In the genomic region with DNA sequence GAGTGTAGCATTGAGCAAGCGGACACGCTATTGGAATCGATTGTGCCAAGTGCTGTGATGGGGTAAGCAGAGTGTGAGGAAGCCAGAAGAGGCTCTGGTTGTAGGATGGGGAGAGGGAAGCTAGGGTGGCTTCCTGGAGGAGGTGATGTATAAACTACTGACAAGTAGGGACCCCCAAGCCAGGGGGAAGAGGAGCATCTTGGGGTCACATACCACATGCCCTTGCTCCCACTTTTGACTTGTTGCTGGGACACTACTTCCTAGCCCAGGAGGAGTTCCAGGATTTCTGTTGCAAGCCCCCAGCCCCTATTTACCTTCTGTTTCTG, we compare ENCODE assay signal across 28 cellular contexts. TPM values are rescaled to one million over a fixed set of nuclear protein-coding genes. Genes with fewer than 3 reads are reported as not detected.
DNase-seq lines count a peak whose midpoint lies in the region; ATAC-seq, FAIRE-seq and TF ChIP-seq lines count a peak whose summit lies in the region.
"Had no signal": no experiment of that assay in that cellular context is flagged by ENCODE, and none has a peak within 500 bp of the region (broad histone marks: within the 10 kb centered on the region; RNA-seq: fewer than 3 reads in every experiment).

No MANE protein-coding gene starts in this region.

- no peak for FAIRE-seq in HepG2 (lab: Jason Lieb, UNC)
- FAIRE-seq: endothelial cell of umbilical vein, HTR-8/SVneo had no signal

- intact Hi-C loops in Calu3 (cut with micrococcal nuclease; ENCODE audit: unreplicated experiment): no loop called here
- intact Hi-C loops in PC-3 (cut with micrococcal nuclease): loop anchor here (2.0 kb wide), 1 partner anchor 30 kb away; no protein-coding TSS in a partner anchor
- intact Hi-C loops in esophagus squamous epithelium (cut with DNase I): no loop called here
- intact Hi-C loops in HepG2 (cut with micrococcal nuclease; ENCODE audit: unreplicated experiment): no loop called here

- H3K4me1 ChIP-seq in PC-3 (ENCODE audit: insufficient read depth, low read length): peaks cover 19% of the 10 kb centered on the region
- H3K4me1 ChIP-seq in esophagus squamous epithelium: peaks cover 13 to 30% (median 15%) of the 10 kb centered on the region in 3 donors
- H3K4me1 ChIP-seq in HepG2 (ENCODE audit: insufficient read depth, low read length): no peaks in the 10 kb centered on the region
- no peaks in the 10 kb centered on the region for H3K4me1 ChIP-seq in Peyer's patch
- H3K4me1 ChIP-seq: BLaER1 treated with 17β-estradiol and CSF1 and Interleukin-3, amounts not matched to agents 10 nM and 100 nM; spleen had no signal

- H3K4me3 Mint-ChIP-seq in Calu3 (ENCODE audit: low read depth, unreplicated experiment) (peak overlapping the region; percentile 39), neural crest cell (no peak overlapping the region)
- H3K4me3 Mint-ChIP-seq: activated CD8-positive, alpha-beta T cell treated with anti-CD3 and anti-CD28 coated beads, Interleukin-2, amount 10 ng/mL, durations not matched to agents 7 days and 5 days; memory B cell had no signal

- H3K27me3 Mint-ChIP-seq in Calu3 (ENCODE audit: unreplicated experiment) (no peaks in the 10 kb centered on the region), neural crest cell (ENCODE audit: low read depth) (no peaks in the 10 kb centered on the region)
- H3K27me3 Mint-ChIP-seq: type B pancreatic cell had no signal

- POLR2A ChIA-PET in PC-3 (lab: Charles Lee; ENCODE audit: unreplicated experiment) (interaction anchor here (0.6 kb wide), 1 partner anchor 277 kb away, joined by 3 read pairs; no protein-coding TSS in a partner anchor), HepG2 (lab: Yijun Ruan, JAX) (no interaction called here)

- no peak for DNase-seq in Calu3
- no peak for DNase-seq in PC-3
- no peak for DNase-seq in esophagus squamous epithelium (lab: John Stamatoyannopoulos, UW)
- no peak for DNase-seq in neural crest cell (ENCODE audit: low read depth, low spot score)
- DNase-seq in HepG2 (ENCODE audit: low spot score): no peak
- no peak for DNase-seq in Peyer's patch
- DNase-seq: activated CD4-positive, alpha-beta T cell treated with anti-CD3 and anti-CD28 coated beads for 1 hour; activated CD8-positive, alpha-beta T cell treated with anti-CD3 and anti-CD28 coated beads, Interleukin-2, amount 10 ng/mL, durations not matched to agents 7 days and 5 days; activated effector memory CD4-positive, alpha-beta T cell treated with Interleukin-2 at 50 U/mL for 16 hours; GDM1; KG1; left colon; naive B cell; NCI-H1417 treated with DMSO at 0.1 percent for 48 hours; NCI-H2081; NCI-H69; RPMI8226; spleen; substantia nigra had no signal

- no peaks in the 10 kb centered on the region for H3K9me2 ChIP-seq in PC-3 (replicated peaks; ENCODE audit: low read length)

- H3K27ac Mint-ChIP-seq in Calu3 (ENCODE audit: unreplicated experiment) (peak overlapping the region; percentile 74), neural crest cell (ENCODE audit: unreplicated experiment) (peak overlapping the region; percentile 51)
- H3K27ac Mint-ChIP-seq: activated CD8-positive, alpha-beta T cell treated with anti-CD3 and anti-CD28 coated beads, Interleukin-2, amount 10 ng/mL, durations not matched to agents 7 days and 5 days; memory B cell; naive B cell had no signal

- H3K36me3 Mint-ChIP-seq in Calu3 (ENCODE audit: insufficient read depth, unreplicated experiment): peaks cover 13% of the 10 kb centered on the region
- H3K36me3 Mint-ChIP-seq in neural crest cell (ENCODE audit: low read depth): no peaks in the 10 kb centered on the region
- H3K36me3 Mint-ChIP-seq: memory B cell, naive B cell, type B pancreatic cell had no signal

- no peak for TF ChIP-seq POLR2A in esophagus squamous epithelium (IDR thresholded peaks at IDR 0.05)
- no peak for TF ChIP-seq POLR2A in HepG2 (IDR thresholded peaks at IDR 0.05; ENCODE audit: insufficient read depth in 1 of 2, low read depth in 2 of 2, low read length in 2 of 2)
- no peak for TF ChIP-seq POLR2A in Peyer's patch (IDR thresholded peaks at IDR 0.05)

- no peaks in the 10 kb centered on the region for H3K36me3 ChIP-seq in PC-3 (ENCODE audit: low read depth, low read length)
- no peaks in the 10 kb centered on the region for H3K36me3 ChIP-seq in esophagus squamous epithelium
- H3K36me3 ChIP-seq in HepG2 (replicated peaks in 1 of 2; ENCODE audit: control insufficient read depth in 1 of 2, insufficient read depth in 2 of 2, low read length in 2 of 2): no peaks in the 10 kb centered on the region
- H3K36me3 ChIP-seq in Peyer's patch: no peaks in the 10 kb centered on the region
- H3K36me3 ChIP-seq: BLaER1 treated with 17β-estradiol and CSF1 and Interleukin-3, amounts not matched to agents 10 nM and 100 nM; spleen had no signal

- in situ Hi-C loops in HepG2 (cut with HindIII; ENCODE audit: extremely low pct_ligation_motif_present, low pct_unique_long_range_greater_than_20kb): no loop called here

- CTCF ChIA-PET in Calu3 (lab: Charles Lee): interaction anchor here (0.6 to 0.9 kb wide), 2 partner anchors 11 to 33 kb away, joined by 3 to 5 read pairs; no protein-coding TSS in a partner anchor
- CTCF ChIA-PET in PC-3 (lab: Charles Lee): interaction anchor here (0.5 to 1.0 kb wide), 3 partner anchors 34 to 87 kb away, joined by 3 read pairs; no protein-coding TSS in a partner anchor
- CTCF ChIA-PET in HepG2 (lab: Yijun Ruan, JAX; ENCODE audit: low intra/inter-chr PET ratio, low total read pairs): no interaction called here

- H2AFZ ChIP-seq in PC-3 (ENCODE audit: low read length) (no peak overlapping the region), HepG2 (ENCODE audit: low read length) (no peak overlapping the region)

- no peak for ATAC-seq in PC-3
- ATAC-seq in HepG2: no peak
- ATAC-seq in HG02571 (IDR thresholded peaks at IDR 0.05; ENCODE audit: unreplicated experiment): no peak
- no peak for ATAC-seq in GM19455 (IDR thresholded peaks at IDR 0.05; ENCODE audit: unreplicated experiment)
- ATAC-seq: activated CD8-positive, alpha-beta T cell treated with anti-CD3 and anti-CD28 coated beads, Interleukin-2, amount 10 ng/mL, durations not matched to agents 7 days and 5 days had no signal

- H4K20me1 ChIP-seq in PC-3 (ENCODE audit: low read length) (no peaks in the 10 kb centered on the region), HepG2 (ENCODE audit: insufficient read depth, low read length) (no peaks in the 10 kb centered on the region)
- H4K20me1 ChIP-seq: BLaER1 treated with 17β-estradiol and CSF1 and Interleukin-3, amounts not matched to agents 10 nM and 100 nM had no signal

- TF ChIP-seq RAD21 in HepG2 (CRISPR knock-in tag; IDR thresholded peaks at IDR 0.05): no peak

- no TSS peak for BruUV-seq in Calu3 (replicated peaks; lab: Mats Ljungman, UMichigan)
- no TSS peak for BruUV-seq in PC-3 (replicated peaks; lab: Mats Ljungman, UMichigan)
- BruUV-seq in HepG2 (replicated peaks; lab: Mats Ljungman, UMichigan): no TSS peak

- no peaks in the 10 kb centered on the region for H3K9me3 Mint-ChIP-seq in Calu3 (ENCODE audit: low read depth, unreplicated experiment)
- no peaks in the 10 kb centered on the region for H3K9me3 Mint-ChIP-seq in neural crest cell
- H3K9me3 Mint-ChIP-seq: memory B cell, naive B cell had no signal

- no peaks in the 10 kb centered on the region for H3F3A ChIP-seq in PC-3 (ENCODE audit: low read length, unreplicated experiment)

- H3K27ac ChIP-seq in PC-3 (ENCODE audit: low read length) (peak overlapping the region; percentile 55), esophagus squamous epithelium (peak overlapping the region; percentile 34 to 80 (median 53)), HepG2 (ENCODE audit: extremely low read length, insufficient read depth, low read length) (no peak overlapping the region), Peyer's patch (no peak overlapping the region)
- H3K27ac ChIP-seq: BLaER1 treated with 17β-estradiol and CSF1 and Interleukin-3, amounts not matched to agents 10 nM and 100 nM; SK-N-MC; spleen had no signal

- H3K4me2 ChIP-seq in PC-3 (ENCODE audit: low read length) (peak overlapping the region; percentile 48), HepG2 (ENCODE audit: low read depth, low read length) (no peak overlapping the region)
- H3K4me2 ChIP-seq: BLaER1 treated with 17β-estradiol and CSF1 and Interleukin-3, amounts not matched to agents 10 nM and 100 nM had no signal

- no peak overlapping the region for H3K9ac ChIP-seq in PC-3 (ENCODE audit: low read length)
- H3K9ac ChIP-seq in HepG2 (ENCODE audit: insufficient read depth, low read depth, low read length): no peak overlapping the region
- H3K9ac ChIP-seq: BLaER1 treated with 17β-estradiol and CSF1 and Interleukin-3, amounts not matched to agents 10 nM and 100 nM had no signal

- H3K79me2 ChIP-seq in PC-3 (ENCODE audit: low read length) (no peaks in the 10 kb centered on the region), HepG2 (ENCODE audit: insufficient read depth, low read length) (no peaks in the 10 kb centered on the region)

- H3K4me1 Mint-ChIP-seq in Calu3 (ENCODE audit: low read depth, unreplicated experiment): peaks cover 18% of the 10 kb centered on the region
- peaks cover 10% of the 10 kb centered on the region for H3K4me1 Mint-ChIP-seq in neural crest cell

- no peaks in the 10 kb centered on the region for H3K27me3 ChIP-seq in PC-3 (ENCODE audit: low read length)
- H3K27me3 ChIP-seq in esophagus squamous epithelium: no peaks in the 10 kb centered on the region
- H3K27me3 ChIP-seq in HepG2 (ENCODE audit: control insufficient read depth in 1 of 2, insufficient read depth in 2 of 2, low read length in 2 of 2): peaks cover 0 to 20% of the 10 kb centered on the region in 2 experiments; a peak in 2 of 5 replicates
- no peaks in the 10 kb centered on the region for H3K27me3 ChIP-seq in Peyer's patch
- H3K27me3 ChIP-seq: BLaER1 treated with 17β-estradiol and CSF1 and Interleukin-3, amounts not matched to agents 10 nM and 100 nM had no signal

- TF ChIP-seq EP300 in HepG2 (IDR thresholded peaks at IDR 0.05; ENCODE audit: low read depth in 2 of 2, low read length in 2 of 2) (no peak), HepG2 (CRISPR knock-in tag; IDR thresholded peaks at IDR 0.05; ENCODE audit: borderline replicate concordance) (no peak)

- H3K9me3 ChIP-seq in PC-3 (ENCODE audit: low read length) (no peaks in the 10 kb centered on the region), esophagus squamous epithelium (no peaks in the 10 kb centered on the region), HepG2 (ENCODE audit: low read length) (no peaks in the 10 kb centered on the region), Peyer's patch (no peaks in the 10 kb centered on the region)
- H3K9me3 ChIP-seq: BLaER1 treated with 17β-estradiol and CSF1 and Interleukin-3, amounts not matched to agents 10 nM and 100 nM; spleen had no signal

- H3K4me3 ChIP-seq in PC-3 (ENCODE audit: low read length): no peak overlapping the region
- no peak overlapping the region for H3K4me3 ChIP-seq in esophagus squamous epithelium
- H3K4me3 ChIP-seq in HepG2 (replicated peaks in 1 of 3; ENCODE audit: insufficient read depth in 1 of 3, low read depth in 2 of 3, low read length in 3 of 3): no peak overlapping the region
- H3K4me3 ChIP-seq in Peyer's patch: no peak overlapping the region
- H3K4me3 ChIP-seq: BLaER1 treated with 17β-estradiol and CSF1 and Interleukin-3, amounts not matched to agents 10 nM and 100 nM; SK-N-MC; spleen had no signal

- WGBS in esophagus squamous epithelium, 2 donors: 64 to 69% methylated on average over 3 of the region's 3 CpGs
- 44% methylated on average over 3 of the region's 3 CpGs for WGBS in HepG2 (ENCODE audit: low lambda C conversion rate)

- TF ChIP-seq CTCF in Calu3 (IDR thresholded peaks at IDR 0.05; ENCODE audit: unreplicated experiment) (no peak), PC-3 (conservative IDR thresholded peaks at IDR 0.05; ENCODE audit: low read depth, low read length) (no peak), esophagus squamous epithelium (IDR thresholded peaks at IDR 0.05) (no peak), neural crest cell (conservative IDR thresholded peaks at IDR 0.05) (no peak), HepG2 (CRISPR knock-in tag; IDR thresholded peaks at IDR 0.05) (no peak), Peyer's patch (IDR thresholded peaks at IDR 0.05) (no peak)

RNA-seq across cellular contexts. Expression of gene IFNLR1, which starts 49.9 kb away (rescaled TPM):
- total RNA-seq in Calu3 (2022) (4.5 and 5.0 TPM in 2 replicates), PC-3 (2014; rRNA removed) (8.9 and 9.5 TPM in 2 replicates), esophagus squamous epithelium (1 to 10 TPM; 2.5 to 4.6 (median 3.5) TPM), neural crest cell (0.11 and 0.21 TPM in 2 replicates), HepG2 (2016; rRNA removed; fragmentation: Illumina TruSeq; extraction: Trizol) (5.7 and 8.5 TPM in 2 replicates), Peyer's patch (10 to 100 TPM in 3 of 4 donors, 1 to 10 TPM in 1; 9.1 to 38.2 (median 36.1) TPM)
- 3.8 and 4.0 TPM in 2 replicates for total RNA-seq in HepG2 (2016; cell fraction: cytosol; rRNA removed; fragmentation: Illumina TruSeq; extraction: Trizol; ENCODE audit: low read depth)
- 5.2 and 8.9 TPM in 2 replicates for total RNA-seq in HepG2 (2016; cell fraction: insoluble cytoplasmic fraction; rRNA removed; fragmentation: Illumina TruSeq; extraction: Trizol)
- 5.8 and 6.1 TPM in 2 replicates for total RNA-seq in HepG2 (2016; cell fraction: membrane; rRNA removed; fragmentation: Illumina TruSeq; extraction: Trizol)
- 7.8 TPM in 2 replicates for total RNA-seq in HepG2 (2016; cell fraction: nucleus; rRNA removed; fragmentation: Illumina TruSeq; extraction: Trizol)
- polyA plus RNA-seq in HepG2 (2011; rRNA removed): 3.8 and 6.5 TPM in 2 replicates
- 3.4 and 4.6 TPM in 2 replicates for polyA plus RNA-seq in HepG2 (2011; cell fraction: cytosol; rRNA removed)
- polyA plus RNA-seq in HepG2 (2011; cell fraction: nucleus; rRNA removed): 4.6 and 5.3 TPM in 2 replicates
- polyA plus RNA-seq in HepG2 (2012): 3.2 and 3.9 TPM in 2 replicates
- polyA plus RNA-seq in HepG2 (2016; cell fraction: cytosol; fragmentation: Illumina TruSeq; extraction: Trizol; ENCODE audit: low read depth): 3.7 and 4.5 TPM in 2 replicates
- 2.8 and 3.6 TPM in 2 replicates for polyA plus RNA-seq in HepG2 (2016; cell fraction: insoluble cytoplasmic fraction; fragmentation: Illumina TruSeq; extraction: Trizol; ENCODE audit: low read depth)
- polyA plus RNA-seq in HepG2 (2016; cell fraction: membrane; fragmentation: Illumina TruSeq; extraction: Trizol; ENCODE audit: low read depth): 3.5 and 3.9 TPM in 2 replicates
- 11.8 and 14.2 TPM in 2 replicates for polyA plus RNA-seq in HepG2 (2016; cell fraction: nucleus; fragmentation: Illumina TruSeq; extraction: Trizol; ENCODE audit: insufficient read depth, low read depth)
- polyA minus RNA-seq in HepG2 (2011; rRNA and poly(A)+ RNA removed; ENCODE audit: low replicate concordance): 2.1 and 8.3 TPM in 2 replicates
- 4.3 TPM in 2 replicates for polyA minus RNA-seq in HepG2 (2011; cell fraction: cytosol; rRNA and poly(A)+ RNA removed)
- polyA minus RNA-seq in HepG2 (2011; cell fraction: nucleus; rRNA and poly(A)+ RNA removed): 2.4 and 3.1 TPM in 2 replicates
- total RNA-seq: endothelial cell of umbilical vein had no signal
- polyA plus RNA-seq: AG04450 had no signal

Comparison
In these comparisons a context has a peak if more than half of its experiments do, and no peak if none do; other contexts are left out.
1. H3K27ac ChIP-seq: peak in PC-3 (single experiment) and esophagus squamous epithelium (4 of 4); none in HepG2 (single experiment) and Peyer's patch (0 of 4).